Comparison of ENCODE assay signal across 24 cellular contexts in genomic region chr2:241653210-241653750, GRCh38.
"Had no signal": no experiment of that assay in that cellular context is flagged by ENCODE, and none has a peak within 500 bp of the region (broad histone marks: within the 10 kb centered on the region; RNA-seq: fewer than 3 reads in every experiment).

No MANE protein-coding gene starts in this region.

- H3K4me2 ChIP-seq: KMS-11 had no signal

- FAIRE-seq: K562, RCC 7860 had no signal

- ATAC-seq: K562 had no signal

- H3K27me3 ChIP-seq: SJCRH30 had no signal

- H3K27me3 Mint-ChIP-seq: IgD-negative memory B cell had no signal

- H3K4me3 ChIP-seq: K562, SJCRH30 had no signal

- DNase-seq: Kasumi-1, MM.1S, MV-4-11, NCI-H1048, NCI-H1105, NCI-H1417, NCI-H1436 treated with DMSO at 0.1 percent for 48 hours, NCI-H1694, NCI-H1930, NCI-H2081, NCI-H2107, NCI-H2227 treated with DMSO at 0.1 percent for 48 hours, NCI-H446, NCI-H510A, NCI-H524 treated with DMSO at 0.1 percent for 48 hours, NCI-H69, NCI-H774, RPMI8226, SHP77 treated with DMSO at 0.1 percent for 48 hours, SJCRH30 had no signal

- H3K9me3 Mint-ChIP-seq: IgD-negative memory B cell had no signal

- H3K9ac ChIP-seq: KMS-11 had no signal

- H3K9me3 ChIP-seq: SJCRH30 had no signal

- H3K4me1 ChIP-seq: SJCRH30 had no signal

- H3K4me3 Mint-ChIP-seq: IgD-negative memory B cell had no signal

- H3K27ac ChIP-seq: KMS-11, SJCRH30 had no signal

- H3K27ac Mint-ChIP-seq: IgD-negative memory B cell had no signal
